8 cellular contexts compared by ENCODE assay signal in the genomic region with DNA sequence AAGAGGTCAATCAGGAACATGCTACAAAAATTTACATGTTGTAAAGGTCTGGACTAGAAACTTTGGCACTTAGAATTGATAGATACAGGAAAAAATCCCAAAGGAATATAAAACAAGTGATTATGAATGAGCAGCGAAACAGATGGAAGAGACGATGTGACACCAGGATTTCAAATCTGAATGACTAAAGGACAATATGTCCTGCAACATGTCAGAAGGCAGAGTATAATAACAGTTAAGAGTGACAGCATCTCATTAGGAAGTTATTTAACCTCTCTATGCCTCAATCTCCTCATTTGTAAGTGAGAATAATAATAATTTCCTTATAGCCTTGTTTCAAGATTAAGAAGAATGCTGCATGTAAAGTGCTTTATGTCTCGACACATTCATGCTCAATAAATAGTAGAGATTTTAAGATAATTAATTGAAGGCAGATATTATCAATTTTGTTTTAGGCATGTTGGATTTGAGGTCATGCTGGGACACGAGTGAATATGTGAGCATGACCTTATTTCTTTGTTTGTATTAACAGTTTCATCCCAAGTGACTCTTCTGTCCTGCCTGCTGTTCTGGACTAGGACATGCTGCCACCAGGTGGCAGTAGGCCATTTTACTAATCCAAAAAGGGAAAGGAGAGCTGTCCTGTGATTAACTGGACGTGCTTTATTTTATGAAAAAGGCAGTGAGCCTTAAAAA. TPM values are rescaled to one million over a fixed set of nuclear protein-coding genes. Genes with fewer than 3 reads are reported as not detected.
DNase-seq lines count a peak whose midpoint lies in the region; ATAC-seq and TF ChIP-seq lines count a peak whose summit lies in the region.

No MANE protein-coding gene starts in this region.

- H3K9me3 Mint-ChIP-seq in activated CD8-positive, alpha-beta T cell treated with anti-CD3 and anti-CD28 coated beads, Interleukin-2, amount 10 ng/mL, durations not matched to agents 7 days and 5 days (ENCODE audit: insufficient read depth), result no peaks in the 10 kb centered on the region

- no peak for TF ChIP-seq POLR2A in erythroblast (IDR thresholded peaks at IDR 0.05; ENCODE audit: low read length)

- no peak overlapping the region for H3K4me3 Mint-ChIP-seq in activated CD8-positive, alpha-beta T cell treated with anti-CD3 and anti-CD28 coated beads, Interleukin-2, amount 10 ng/mL, durations not matched to agents 7 days and 5 days

- H3K4me1 Mint-ChIP-seq in activated CD8-positive, alpha-beta T cell treated with anti-CD3 and anti-CD28 coated beads, Interleukin-2, amount 10 ng/mL, durations not matched to agents 7 days and 5 days (ENCODE audit: low read depth), result no peaks in the 10 kb centered on the region

- CTCF ChIA-PET in activated CD8-positive, alpha-beta T cell treated with anti-CD3 and anti-CD28 coated beads, Interleukin-2, amount 10 ng/mL, durations not matched to agents 7 days and 5 days (lab: Charles Lee), result interaction anchor here (0.6 to 2.4 kb wide), 9 partner anchors 20 to 102 kb away, joined by 3 to 22 read pairs (median 4); no protein-coding TSS in a partner anchor

- POLR2A ChIA-PET in activated CD8-positive, alpha-beta T cell treated with anti-CD3 and anti-CD28 coated beads, Interleukin-2, amount 10 ng/mL, durations not matched to agents 7 days and 5 days (lab: Charles Lee), result no interaction called here

- H3K36me3 Mint-ChIP-seq in activated CD8-positive, alpha-beta T cell treated with anti-CD3 and anti-CD28 coated beads, Interleukin-2, amount 10 ng/mL, durations not matched to agents 7 days and 5 days (ENCODE audit: low read depth), result no peaks in the 10 kb centered on the region

- peak; percentile 63 for DNase-seq in AG10803 (ENCODE audit: low read depth)
- peak; percentile 74 for DNase-seq in NCI-H524 treated with DMSO at 0.1 percent for 48 hours (lab: John Stamatoyannopoulos, UW)
- peak; percentile 61 for DNase-seq in activated CD8-positive, alpha-beta T cell treated with anti-CD3 and anti-CD28 coated beads, Interleukin-2, amount 10 ng/mL, durations not matched to agents 7 days and 5 days
- DNase-seq in erythroblast (lab: John Stamatoyannopoulos, UW), result peak; percentile 53 to 66
- DNase-seq in myocyte (ENCODE audit: low read depth), result peak; percentile 89
- DNase-seq in substantia nigra (lab: John Stamatoyannopoulos, UW), result peak in 40 of 49 donors; percentile 3 to 79 (median 60)

- H3K27ac Mint-ChIP-seq in activated CD8-positive, alpha-beta T cell treated with anti-CD3 and anti-CD28 coated beads, Interleukin-2, amount 10 ng/mL, durations not matched to agents 7 days and 5 days, result no peak overlapping the region

- H3K27me3 Mint-ChIP-seq in activated CD8-positive, alpha-beta T cell treated with anti-CD3 and anti-CD28 coated beads, Interleukin-2, amount 10 ng/mL, durations not matched to agents 7 days and 5 days (ENCODE audit: low read depth), result peaks cover 18% of the 10 kb centered on the region

- peak; percentile 34 for ATAC-seq in GM18517 (IDR thresholded peaks at IDR 0.05; ENCODE audit: unreplicated experiment)
- ATAC-seq in HG03175 (IDR thresholded peaks at IDR 0.05; ENCODE audit: unreplicated experiment), result peak; percentile 35
- peak; percentile 72 for ATAC-seq in activated CD8-positive, alpha-beta T cell treated with anti-CD3 and anti-CD28 coated beads, Interleukin-2, amount 10 ng/mL, durations not matched to agents 7 days and 5 days

- peak; percentile 88 for TF ChIP-seq CTCF in AG10803 (conservative IDR thresholded peaks at IDR 0.05; ENCODE audit: low read length)

- no peak overlapping the region for H3K4me3 ChIP-seq in AG10803 (ENCODE audit: low read length)

- H3K27ac ChIP-seq in substantia nigra (ENCODE audit: low read depth, low read length, poor library complexity, severe bottlenecking), result peak overlapping the region; percentile 63

RNA-seq across cellular contexts. Expression of a gene that starts 50.1 kb away (rescaled TPM):
- total RNA-seq in activated CD8-positive, alpha-beta T cell treated with anti-CD3 and anti-CD28 coated beads, Interleukin-2, amount 10 ng/mL, durations not matched to agents 7 days and 5 days, result under 1 TPM; 0.03 TPM
- 8.9 and 10.1 TPM in 2 replicates for total RNA-seq in myocyte
- polyA plus RNA-seq in myocyte (2012), result 1.9 TPM
